ENCODE assay signal across 7 cellular contexts in genomic region chrX:53287493-53288138, GRCh38. TPM values are rescaled to one million over a fixed set of nuclear protein-coding genes. Genes with fewer than 3 reads are reported as not detected.
DNase-seq lines count a peak whose midpoint lies in the region; ATAC-seq and TF ChIP-seq lines count a peak whose summit lies in the region.

No MANE protein-coding gene starts in this region.

- TF ChIP-seq CTCF in fibroblast of the aortic adventitia (IDR thresholded peaks at IDR 0.05; ENCODE audit: insufficient read depth, low read length): no peak

- DNase-seq in NCI-H69 (lab: John Stamatoyannopoulos, UW): peak; percentile 93
- DNase-seq in activated T-helper 1 cell treated with Interleukin-2 at 50 U/mL for 16 hours (ENCODE audit: low read depth): peak; percentile 26
- DNase-seq in fibroblast of the aortic adventitia (ENCODE audit: low read depth): peak; percentile 57
- DNase-seq in occipital lobe (lab: John Stamatoyannopoulos, UW): peak; percentile 40

- H3K4me3 ChIP-seq in fibroblast of the aortic adventitia (ENCODE audit: low read depth, low read length): no peak overlapping the region

- ATAC-seq in GM19463 (IDR thresholded peaks at IDR 0.05; ENCODE audit: unreplicated experiment) (peak; percentile 71), HG03469 (IDR thresholded peaks at IDR 0.05; ENCODE audit: unreplicated experiment) (no peak), GM21528 (IDR thresholded peaks at IDR 0.05; ENCODE audit: low FRiP score, unreplicated experiment) (no peak)

RNA-seq across cellular contexts. Expression of gene IQSEC2, which starts 6.2 kb away (rescaled TPM):
- total RNA-seq in fibroblast of the aortic adventitia (ENCODE audit: low replicate concordance): 3.6 and 5.6 TPM in 2 replicates
- 8.6 TPM for total RNA-seq in occipital lobe

Comparison
In these comparisons a context has a peak if more than half of its experiments do, and no peak if none do; other contexts are left out.
1. DNase-seq: peak in every context shown above with its lines; median percentile 93 in NCI-H69; 57 in fibroblast of the aortic adventitia; 40 in occipital lobe; 26 in activated T-helper 1 cell treated with Interleukin-2 at 50 U/mL for 16 hours.